In the genomic region with DNA sequence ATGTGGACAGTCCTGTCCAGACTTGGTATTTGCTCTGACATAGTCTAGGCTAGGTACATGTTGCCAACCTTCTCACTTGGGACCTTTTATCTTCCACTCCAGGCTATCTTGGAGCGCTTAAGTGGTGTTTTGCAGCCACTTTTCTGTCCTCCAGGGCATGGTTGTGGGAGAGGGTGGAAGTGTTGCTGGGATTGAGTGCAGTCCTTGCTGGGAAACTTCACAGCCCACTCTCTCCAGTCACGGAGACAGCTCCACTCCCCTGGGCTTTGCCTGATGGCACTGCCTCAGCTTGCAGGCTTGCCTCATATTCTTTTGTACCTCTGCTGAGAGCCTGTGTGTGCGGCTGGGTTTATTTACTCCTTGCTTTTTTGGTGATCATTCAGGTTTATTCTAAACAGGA, we compare ENCODE assay signal across 17 cellular contexts.
"Had no signal": no experiment of that assay in that cellular context is flagged by ENCODE, and none has a peak within 500 bp of the region (broad histone marks: within the 10 kb centered on the region; RNA-seq: fewer than 3 reads in every experiment).

No MANE protein-coding gene starts in this region.

- ATAC-seq: natural killer cell treated with Interleukin-12 subunit alpha and Interleukin-12 subunit beta and Interleukin-15 and Interleukin-18, amount 100 ng/mL, for 72 hours; stimulated activated naive CD8-positive, alpha-beta T cell treated with anti-CD3 and anti-CD28 coated beads, Interleukin-15, Interleukin-2, amounts not matched to agents 100 U/mL and 50 U/mL, for 24 hours; WTC11 had no signal

- H3K27ac Mint-ChIP-seq: activated T-helper 1 cell treated with anti-CD3 and anti-CD28 coated beads, Interleukin-12 subunit alpha, Interleukin-12 subunit beta, Interleukin-2, Interleukin-4 antibody, amounts not matched to agents 30 ng/mL and 10 ng/mL and 1 ng/mL, durations not matched to agents 14 hours and 24 hours and 36 hours; dendritic cell treated with granulocyte-macrophage colony-stimulating factor and Interleukin-4, amounts not matched to agents 40 ng/mL and 50 ng/mL, for 4 days; natural killer cell treated with Interleukin-12 subunit alpha and Interleukin-12 subunit beta and Interleukin-15 and Interleukin-18, amount 100 ng/mL, for 72 hours; WTC11 had no signal

- H3K9me3 Mint-ChIP-seq: activated T-helper 1 cell treated with anti-CD3 and anti-CD28 coated beads, Interleukin-12 subunit alpha, Interleukin-12 subunit beta, Interleukin-2, Interleukin-4 antibody, amounts not matched to agents 30 ng/mL and 10 ng/mL and 1 ng/mL, durations not matched to agents 14 hours and 24 hours and 36 hours; dendritic cell treated with granulocyte-macrophage colony-stimulating factor and Interleukin-4, amounts not matched to agents 40 ng/mL and 50 ng/mL, for 4 days; natural killer cell treated with Interleukin-12 subunit alpha and Interleukin-12 subunit beta and Interleukin-15 and Interleukin-18, amount 100 ng/mL, for 72 hours; WTC11 had no signal

- H3K4me3 Mint-ChIP-seq: activated T-helper 1 cell treated with anti-CD3 and anti-CD28 coated beads, Interleukin-12 subunit alpha, Interleukin-12 subunit beta, Interleukin-2, Interleukin-4 antibody, amounts not matched to agents 30 ng/mL and 10 ng/mL and 1 ng/mL, durations not matched to agents 14 hours and 24 hours and 36 hours; dendritic cell treated with granulocyte-macrophage colony-stimulating factor and Interleukin-4, amounts not matched to agents 40 ng/mL and 50 ng/mL, for 4 days; natural killer cell treated with Interleukin-12 subunit alpha and Interleukin-12 subunit beta and Interleukin-15 and Interleukin-18, amount 100 ng/mL, for 72 hours; WTC11 had no signal

- DNase-seq: activated CD4-positive, alpha-beta T cell treated with anti-CD3 and anti-CD28 coated beads for 4 hours; activated naive CD4-positive, alpha-beta T cell; amygdala; brain microvascular endothelial cell; cerebellar nuclear complex; effector memory CD4-positive, alpha-beta T cell; nucleus accumbens; posterior cingulate gyrus; small intestine; stimulated activated CD4-positive, alpha-beta T cell treated with anti-CD3 and anti-CD28 coated beads, Interleukin-4, amount 100 ng/mL, for 24 hours; stimulated activated naive CD8-positive, alpha-beta T cell treated with anti-CD3 and anti-CD28 coated beads, Interleukin-15, Interleukin-2, amounts not matched to agents 100 U/mL and 50 U/mL, for 24 hours; T-helper 2 cell; trophoblast cell had no signal

- H3K4me1 Mint-ChIP-seq: WTC11 had no signal

- H3K27me3 Mint-ChIP-seq: dendritic cell treated with granulocyte-macrophage colony-stimulating factor and Interleukin-4, amounts not matched to agents 40 ng/mL and 50 ng/mL, for 4 days; natural killer cell treated with Interleukin-12 subunit alpha and Interleukin-12 subunit beta and Interleukin-15 and Interleukin-18, amount 100 ng/mL, for 72 hours had no signal

- H3K27me3 ChIP-seq: brain microvascular endothelial cell had no signal

- H3K27ac ChIP-seq: brain microvascular endothelial cell had no signal
